ENCODE assay signal across 8 cellular contexts in the genomic region with DNA sequence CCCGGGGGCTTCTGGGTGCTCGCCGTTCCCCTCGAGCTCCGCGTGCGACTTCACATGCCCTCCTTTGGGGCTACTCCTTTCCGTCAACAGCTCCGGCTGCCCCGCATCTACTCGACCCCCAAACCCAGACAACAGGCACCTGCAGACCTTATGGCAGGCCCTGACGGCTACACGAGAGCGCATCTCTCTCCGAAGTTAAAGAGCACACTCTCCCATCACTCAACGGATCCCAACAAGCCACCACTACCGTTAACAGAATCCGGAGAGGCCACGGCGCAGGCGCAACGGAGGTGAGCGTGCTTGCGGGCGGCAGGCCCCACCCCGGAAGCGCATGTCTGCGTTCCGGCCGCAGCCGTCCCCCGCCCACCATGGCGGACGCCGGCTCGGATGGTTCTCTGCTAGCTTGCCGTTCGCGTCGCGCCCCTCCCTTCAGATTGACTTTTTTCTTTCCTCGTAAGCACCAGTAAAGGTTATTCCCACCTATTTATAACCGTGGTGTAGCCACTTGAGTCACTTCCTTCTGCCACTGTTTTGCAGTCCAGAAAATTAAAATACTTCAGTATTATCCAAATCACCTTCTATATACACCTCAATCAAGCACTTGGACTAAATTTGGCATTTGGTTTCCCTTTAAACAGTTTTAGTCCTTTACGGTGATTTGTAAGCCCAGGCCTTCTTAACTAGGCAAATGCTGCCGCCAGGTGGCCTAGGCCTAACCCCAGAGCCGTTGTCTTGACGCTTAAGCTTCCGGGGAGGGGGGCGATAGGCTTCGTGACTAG. TPM values are rescaled to one million over a fixed set of nuclear protein-coding genes. Genes with fewer than 3 reads are reported as not detected.
A peak's percentile ranks its signal among the peaks of the same experiment; 100 is the strongest.
DNase-seq lines count a peak whose midpoint lies in the region; ATAC-seq and FAIRE-seq lines count a peak whose summit lies in the region.

TSS of gene POLG2 (minus strand) at position 269 of the 779 bp plus-strand sequence. CDS start at position 183, 86 bp downstream.

- H3K4ac ChIP-seq in mesenchymal stem cell (ENCODE audit: low read depth in 1 of 2, low read length in 2 of 2), result peak within 1 kb of the TSS; percentile 28 to 94

- peak within 1 kb of the TSS in 1 of 2 experiments; percentile 77 for H3K14ac ChIP-seq in mesenchymal stem cell (ENCODE audit: low read length in 2 of 2)

- H3K27ac ChIP-seq in effector memory CD4-positive, alpha-beta T cell (ENCODE audit: insufficient read depth, low read length, poor library complexity, severe bottlenecking), result peak within 1 kb of the TSS; percentile 82
- peak within 1 kb of the TSS; percentile 95 for H3K27ac ChIP-seq in mesenchymal stem cell (ENCODE audit: low read length, poor library complexity, severe bottlenecking)

- H2BK15ac ChIP-seq in mesenchymal stem cell (ENCODE audit: low read depth, poor library complexity, severe bottlenecking), result peak within 1 kb of the TSS; percentile 23

- H2BK5ac ChIP-seq in mesenchymal stem cell (ENCODE audit: low read depth, low read length, poor library complexity, severe bottlenecking), result no peak within 1 kb of the TSS

- H3K23ac ChIP-seq in mesenchymal stem cell (ENCODE audit: low read length in 2 of 2), result peak within 1 kb of the TSS in 1 of 2 experiments; percentile 89

- POLR2A ChIA-PET in activated CD8-positive, alpha-beta memory T cell treated with anti-CD3 and anti-CD28 coated beads for 36 hours (lab: Charles Lee), result interaction anchor here (0.5 to 4.6 kb wide), 3 partner anchors 9 to 291 kb away, joined by 3 to 90 read pairs (median 7); partner anchors contain the start of genes CEP95 and DDX5

- peak within 1 kb of the TSS; percentile 89 for H4K91ac ChIP-seq in mesenchymal stem cell (ENCODE audit: low read length)

- H2BK12ac ChIP-seq in mesenchymal stem cell (ENCODE audit: low read length in 2 of 2), result peak within 1 kb of the TSS; percentile 32 to 78

- no peaks in the 10 kb centered on the region for H3K27me3 ChIP-seq in effector memory CD4-positive, alpha-beta T cell (replicated peaks; ENCODE audit: control insufficient read depth, insufficient read depth, low read length, poor library complexity, severe bottlenecking)
- no peaks in the 10 kb centered on the region for H3K27me3 ChIP-seq in mesenchymal stem cell (ENCODE audit: control insufficient read depth in 1 of 2, insufficient read depth in 1 of 2, low read length in 2 of 2)

- peaks cover 40% of the 10 kb centered on the region for H3K36me3 ChIP-seq in effector memory CD4-positive, alpha-beta T cell (ENCODE audit: control insufficient read depth, insufficient read depth, low read length)
- peaks cover 13 to 55% of the 10 kb centered on the region in 2 experiments for H3K36me3 ChIP-seq in mesenchymal stem cell (ENCODE audit: control insufficient read depth in 1 of 2, insufficient read depth in 2 of 2, low read depth in 1 of 2, low read length in 2 of 2)

- CTCF ChIA-PET in activated CD8-positive, alpha-beta memory T cell treated with anti-CD3 and anti-CD28 coated beads for 36 hours (lab: Charles Lee), result interaction anchor here (1.0 to 2.8 kb wide), 6 partner anchors 8 to 163 kb away, joined by 3 to 15 read pairs (median 7); partner anchors contain the start of gene CEP95

- peak within 1 kb of the TSS; percentile 100 for H3K9ac ChIP-seq in mesenchymal stem cell (ENCODE audit: low read length)

- peak within 1 kb of the TSS; percentile 85 to 97 for H3K18ac ChIP-seq in mesenchymal stem cell (ENCODE audit: low read depth in 1 of 2, low read length in 2 of 2)

- peak within 1 kb of the TSS; percentile 99 for H2AFZ ChIP-seq in mesenchymal stem cell (ENCODE audit: low read depth, low read length)

- H3K4me2 ChIP-seq in mesenchymal stem cell (ENCODE audit: low read length, poor library complexity, severe bottlenecking), result peak within 1 kb of the TSS; percentile 99

- H2BK120ac ChIP-seq in mesenchymal stem cell (ENCODE audit: low read depth, low read length), result peak within 1 kb of the TSS; percentile 57

- DNase-seq in Caki2 (ENCODE audit: low read depth) (peak; percentile 87), HTR-8/SVneo (ENCODE audit: insufficient read length, low spot score) (peak; percentile 96), NOMO-1 (lab: John Stamatoyannopoulos, UW; ENCODE audit: unreplicated experiment in 2 of 2) (peak; percentile 79 to 97), mesenchymal stem cell (peak; percentile 95)
- DNase-seq in effector memory CD4-positive, alpha-beta T cell, result peak; percentile 94
- DNase-seq in stimulated activated CD8-positive, alpha-beta memory T cell treated with anti-CD3 and anti-CD28 coated beads, Interleukin-12 subunit alpha, Interleukin-12 subunit beta, amount 100 ng/mL, for 24 hours (ENCODE audit: extremely low read depth), result peak; percentile 95

- H3K79me1 ChIP-seq in mesenchymal stem cell (replicated peaks; ENCODE audit: low read length, poor library complexity, severe bottlenecking), result peaks cover 9% of the 10 kb centered on the region

- peak within 1 kb of the TSS; percentile 85 for H3K4me3 ChIP-seq in effector memory CD4-positive, alpha-beta T cell (ENCODE audit: insufficient read depth, low read depth, low read length, poor library complexity, severe bottlenecking)
- H3K4me3 ChIP-seq in mesenchymal stem cell (ENCODE audit: insufficient read depth in 1 of 2, low read depth in 1 of 2, low read length in 2 of 2), result peak within 1 kb of the TSS; percentile 77 to 87

- 1% methylated on average over 50 of the region's 50 CpGs for WGBS in mesenchymal stem cell

- H2AK5ac ChIP-seq in mesenchymal stem cell (ENCODE audit: low read length, severe bottlenecking), result no peak within 1 kb of the TSS

- FAIRE-seq in HTR-8/SVneo (lab: Jason Lieb, UNC), result peak; percentile 90

- ATAC-seq in GM21367 (IDR thresholded peaks at IDR 0.05; ENCODE audit: unreplicated experiment), result peak; percentile 57

- peaks cover 24% of the 10 kb centered on the region for H3K4me1 ChIP-seq in effector memory CD4-positive, alpha-beta T cell (ENCODE audit: control insufficient read depth, insufficient read depth, low read length, poor library complexity, severe bottlenecking)
- H3K4me1 ChIP-seq in mesenchymal stem cell (ENCODE audit: control insufficient read depth, insufficient read depth, low read depth, low read length), result peaks cover 6% of the 10 kb centered on the region

- in situ Hi-C loops in Caki2 (cut with HindIII; ENCODE audit: low pct_unique_long_range_greater_than_20kb, low sequenced_read_pairs), result no loop called here

- H4K8ac ChIP-seq in mesenchymal stem cell (ENCODE audit: low read length), result peak within 1 kb of the TSS; percentile 84

- H3K9me3 ChIP-seq in effector memory CD4-positive, alpha-beta T cell (ENCODE audit: control insufficient read depth, low read length), result no peaks in the 10 kb centered on the region
- no peaks in the 10 kb centered on the region for H3K9me3 ChIP-seq in mesenchymal stem cell (ENCODE audit: control insufficient read depth, low read length)

RNA-seq across cellular contexts. Expression of gene POLG2, which starts in this region (rescaled TPM):
- total RNA-seq in Caki2 (2014; rRNA removed; shearing (Covaris generic); ENCODE audit: low replicate concordance), result 1.6 and 1.9 TPM in 2 replicates
- 10 to 100 TPM; 30.1 TPM for total RNA-seq in activated CD8-positive, alpha-beta memory T cell treated with anti-CD3 and anti-CD28 coated beads for 36 hours
- 6.1 TPM for polyA plus RNA-seq in mesenchymal stem cell (2013, experiment 1 of 2)
- polyA plus RNA-seq in mesenchymal stem cell (2013, experiment 2 of 2), result 5.5 TPM

Comparison
In these comparisons a context has a peak if more than half of its experiments do, and no peak if none do; other contexts are left out.
1. Peak in every context shown above with its lines: DNase-seq, ATAC-seq, H3K4me3 ChIP-seq and H3K27ac ChIP-seq.
2. RNA of gene POLG2 (total RNA-seq): 30.1 TPM in activated CD8-positive, alpha-beta memory T cell treated with anti-CD3 and anti-CD28 coated beads for 36 hours; 1.6 to 1.9 TPM in Caki2; every median in the first group is over 10 times any median in the second.